Comparison of ENCODE assay signal across 31 cellular contexts in genomic region chr9:15262581-15262980, GRCh38.
"Had no signal": no experiment of that assay in that cellular context is flagged by ENCODE, and none has a peak within 500 bp of the region (broad histone marks: within the 10 kb centered on the region; RNA-seq: fewer than 3 reads in every experiment).

No MANE protein-coding gene starts in this region.

- H3K36me3 Mint-ChIP-seq: natural killer cell treated with Interleukin-12 subunit alpha and Interleukin-12 subunit beta and Interleukin-15 and Interleukin-18, amount 100 ng/mL, for 72 hours had no signal

- ATAC-seq: activated T-helper 17 cell treated with anti-CD3 and anti-CD28 coated beads, Interleukin-2, amount 50 U/mL, for 72 hours; mucosa of descending colon; natural killer cell treated with Interleukin-12 subunit alpha and Interleukin-12 subunit beta and Interleukin-15 and Interleukin-18, amount 100 ng/mL, for 72 hours; psoas muscle had no signal

- H3K4me1 ChIP-seq: esophagus squamous epithelium, left ventricle myocardium inferior, psoas muscle, suprapubic skin, transverse colon had no signal

- FAIRE-seq: frontal cortex, urothelium cell line had no signal

- H3K4me2 ChIP-seq: smooth muscle cell had no signal

- H3K4me1 Mint-ChIP-seq: activated T-helper 17 cell treated with anti-CD3 and anti-CD28 coated beads, Interleukin-2, amount 50 U/mL, for 72 hours had no signal

- H3K36me3 ChIP-seq: brain microvascular endothelial cell, left ventricle myocardium inferior, neutrophil, ovary, suprapubic skin, transverse colon, WERI-Rb-1 had no signal

- H3K4me3 Mint-ChIP-seq: activated CD4-positive, alpha-beta memory T cell treated with anti-CD3 and anti-CD28 coated beads for 36 hours; activated CD4-positive, alpha-beta T cell treated with anti-CD3 and anti-CD28 coated beads, Interleukin-2, amount 10 ng/mL, durations not matched to agents 24 days and 14 days; activated naive CD4-positive, alpha-beta T cell treated with anti-CD3 and anti-CD28 coated beads, Interleukin-2, amount 50 U/mL, for 24 hours; activated T-helper 17 cell treated with anti-CD3 and anti-CD28 coated beads, Interleukin-2, amount 50 U/mL, for 72 hours; natural killer cell treated with Interleukin-12 subunit alpha and Interleukin-12 subunit beta and Interleukin-15 and Interleukin-18, amount 100 ng/mL, for 72 hours; T-helper 2 cell treated with Interferon-gamma antibody and Interleukin-4, amounts not matched to agents 5 μg/mL and 100 μg/mL, for 36 hours had no signal

- H3K27ac ChIP-seq: brain microvascular endothelial cell, epithelial cell of prostate, esophagus squamous epithelium, left ventricle myocardium inferior, neutrophil, ovary, psoas muscle, suprapubic skin, transverse colon, WERI-Rb-1 had no signal

- DNase-seq: activated CD4-positive, alpha-beta memory T cell treated with anti-CD3 and anti-CD28 coated beads for 36 hours; activated CD4-positive, alpha-beta T cell treated with anti-CD3 and anti-CD28 coated beads, Interleukin-2, amount 10 ng/mL, durations not matched to agents 24 days and 14 days; activated CD4-positive, CD25-positive, alpha-beta regulatory T cell treated with anti-CD3 and anti-CD28 coated beads, Interleukin-2, amount 50 U/mL, for 72 hours; activated CD8-positive, alpha-beta memory T cell treated with anti-CD3 and anti-CD28 coated beads, Interleukin-2, amount 50 U/mL, for 4 hours; activated T-cell treated with anti-CD3 and anti-CD28 coated beads, Interleukin-2, amount 50 U/mL, for 1 hour; anterior cingulate cortex; brain microvascular endothelial cell; caudate nucleus; esophagus squamous epithelium; kidney glomerular epithelial cell; left ventricle myocardium inferior; mesendoderm; mucosa of descending colon; ovary; psoas muscle; stimulated activated CD4-positive, alpha-beta T cell treated with anti-CD3 and anti-CD28 coated beads, Interleukin-1b, Interleukin-23, amount 100 ng/mL, for 48 hours; stimulated activated naive CD4-positive, alpha-beta T cell; T-helper 1 cell; transverse colon; WERI-Rb-1 had no signal

- H3K27ac Mint-ChIP-seq: activated CD4-positive, alpha-beta memory T cell treated with anti-CD3 and anti-CD28 coated beads for 36 hours; activated CD4-positive, alpha-beta T cell treated with anti-CD3 and anti-CD28 coated beads, Interleukin-2, amount 10 ng/mL, durations not matched to agents 24 days and 14 days; activated T-helper 17 cell treated with anti-CD3 and anti-CD28 coated beads, Interleukin-2, amount 50 U/mL, for 72 hours; T-helper 2 cell treated with Interferon-gamma antibody and Interleukin-4, amounts not matched to agents 5 μg/mL and 100 μg/mL, for 36 hours had no signal

- H3K4me3 ChIP-seq: esophagus squamous epithelium, left ventricle myocardium inferior, lung, mucosa of descending colon, ovary, psoas muscle, smooth muscle cell, suprapubic skin, transverse colon had no signal

- H3K9me3 Mint-ChIP-seq: activated CD4-positive, alpha-beta memory T cell treated with anti-CD3 and anti-CD28 coated beads for 36 hours; activated CD4-positive, alpha-beta T cell treated with anti-CD3 and anti-CD28 coated beads, Interleukin-2, amount 10 ng/mL, durations not matched to agents 24 days and 14 days; activated naive CD4-positive, alpha-beta T cell treated with anti-CD3 and anti-CD28 coated beads, Interleukin-2, amount 50 U/mL, for 24 hours; activated T-helper 17 cell treated with anti-CD3 and anti-CD28 coated beads, Interleukin-2, amount 50 U/mL, for 72 hours; natural killer cell treated with Interleukin-12 subunit alpha and Interleukin-12 subunit beta and Interleukin-15 and Interleukin-18, amount 100 ng/mL, for 72 hours; T-helper 2 cell treated with Interferon-gamma antibody and Interleukin-4, amounts not matched to agents 5 μg/mL and 100 μg/mL, for 36 hours had no signal

- H3K27me3 ChIP-seq: brain microvascular endothelial cell, esophagus squamous epithelium, neutrophil, ovary, suprapubic skin, transverse colon had no signal

- H3K27me3 Mint-ChIP-seq: activated CD4-positive, alpha-beta memory T cell treated with anti-CD3 and anti-CD28 coated beads for 36 hours; activated CD4-positive, alpha-beta T cell treated with anti-CD3 and anti-CD28 coated beads, Interleukin-2, amount 10 ng/mL, durations not matched to agents 24 days and 14 days; activated naive CD4-positive, alpha-beta T cell treated with anti-CD3 and anti-CD28 coated beads, Interleukin-2, amount 50 U/mL, for 24 hours; activated T-helper 17 cell treated with anti-CD3 and anti-CD28 coated beads, Interleukin-2, amount 50 U/mL, for 72 hours; natural killer cell treated with Interleukin-12 subunit alpha and Interleukin-12 subunit beta and Interleukin-15 and Interleukin-18, amount 100 ng/mL, for 72 hours had no signal

- H3K9me3 ChIP-seq: esophagus squamous epithelium, left ventricle myocardium inferior, mucosa of descending colon, neutrophil, ovary, psoas muscle, suprapubic skin, transverse colon had no signal
